8 cellular contexts compared by ENCODE assay signal in genomic region chr16:27235055-27235937, GRCh38. TPM values are rescaled to one million over a fixed set of nuclear protein-coding genes. Genes with fewer than 3 reads are reported as not detected.
A peak's percentile ranks its signal among the peaks of the same experiment; 100 is the strongest.
DNase-seq lines count a peak whose midpoint lies in the region; ATAC-seq, FAIRE-seq and TF ChIP-seq lines count a peak whose summit lies in the region.

No MANE protein-coding gene starts in this region.

- peak overlapping the region; percentile 90 for H3K27ac ChIP-seq in VCaP
- H3K27ac ChIP-seq in brain microvascular endothelial cell = peak overlapping the region; percentile 95
- H3K27ac ChIP-seq in small intestine (ENCODE audit: low read depth in 1 of 2, low read length in 1 of 2) = peak overlapping the region; percentile 77 to 92

- H3K4me1 ChIP-seq in small intestine (ENCODE audit: control insufficient read depth in 2 of 2, insufficient read depth in 1 of 2, low read depth in 1 of 2, low read length in 1 of 2) = peaks cover 12 to 15% of the 10 kb centered on the region in 2 donors

- in situ Hi-C loops in brain microvascular endothelial cell (cut with HindIII; ENCODE audit: low pct_ligation_motif_present, low sequenced_read_pairs) = no loop called here

- DNase-seq in GM12865 (ENCODE audit: low read depth) (peak; percentile 83), NCI-H2171 (lab: John Stamatoyannopoulos, UW) (peak; percentile 94), brain microvascular endothelial cell (peak; percentile 93), iPS-NIHi7 (ENCODE audit: extremely low spot score) (peak; percentile 72), small intestine (peak; percentile 78), NCI-H187 (lab: John Stamatoyannopoulos, UW) (no peak)

- no peaks in the 10 kb centered on the region for H3K9me3 ChIP-seq in small intestine (ENCODE audit: control insufficient read depth, low read depth)

- H3K27me3 ChIP-seq in brain microvascular endothelial cell (replicated peaks) (no peaks in the 10 kb centered on the region), small intestine (ENCODE audit: control insufficient read depth in 2 of 2, insufficient read depth in 2 of 2, low read length in 2 of 2) (no peaks in the 10 kb centered on the region)

- H3K4me3 ChIP-seq in GM12865 (ENCODE audit: low read depth, low read length) (no peak overlapping the region), brain microvascular endothelial cell (ENCODE audit: low read depth, low read length) (no peak overlapping the region), small intestine (ENCODE audit: low read depth in 1 of 2, low read length in 2 of 2) (no peak overlapping the region)

- peak; percentile 84 for TF ChIP-seq CTCF in GM12865 (IDR thresholded peaks at IDR 0.05; ENCODE audit: insufficient read depth, low read depth, low read length, missing control alignments)
- TF ChIP-seq CTCF in VCaP (conservative IDR thresholded peaks at IDR 0.05) = peak; percentile 80
- TF ChIP-seq CTCF in brain microvascular endothelial cell (IDR thresholded peaks at IDR 0.05; ENCODE audit: low read depth, low read length, missing control alignments) = peak; percentile 94

- FAIRE-seq in small intestine (lab: Jason Lieb, UNC) = no peak

- no peak for ATAC-seq in HG02610 (IDR thresholded peaks at IDR 0.05; ENCODE audit: unreplicated experiment)

- no peaks in the 10 kb centered on the region for H3K36me3 ChIP-seq in brain microvascular endothelial cell (replicated peaks)
- no peaks in the 10 kb centered on the region for H3K36me3 ChIP-seq in small intestine (ENCODE audit: control insufficient read depth in 2 of 2, insufficient read depth in 2 of 2, low read length in 2 of 2)

- WGBS in small intestine, 3 donors = 31 to 49% (median 40%) methylated on average over 23 of the region's 23 CpGs

RNA-seq across cellular contexts. Expression of gene KDM8, which starts 32.0 kb away (rescaled TPM):
- polyA plus RNA-seq in small intestine = 100 to 1,000 TPM in 1 of 3 donors, 10 to 100 TPM in 1, 1 to 10 TPM in 1; 8.7 to 117 (median 67.6) TPM

RNA-seq across cellular contexts. Expression of gene NSMCE1, which starts 33.3 kb away (rescaled TPM):
- 10 to 100 TPM; 37.8 to 66.1 (median 42.7) TPM for polyA plus RNA-seq in small intestine

Comparison
In these comparisons a context has a peak if more than half of its experiments do, and no peak if none do; other contexts are left out.
1. DNase-seq: peak in GM12865 (single experiment), NCI-H2171 (single experiment), brain microvascular endothelial cell (single experiment), iPS-NIHi7 (single experiment) and small intestine (single experiment); none in NCI-H187 (0 of 2).
2. Peak in every context shown above with its lines, with median percentiles within 50 percentile points of each other: CTCF ChIP-seq and H3K27ac ChIP-seq.